21 cellular contexts compared by ENCODE assay signal in genomic region chr3:447671-448070, GRCh38.
"Had no signal": no experiment of that assay in that cellular context is flagged by ENCODE, and none has a peak within 500 bp of the region (broad histone marks: within the 10 kb centered on the region; RNA-seq: fewer than 3 reads in every experiment).

No MANE protein-coding gene starts in this region.

- DNase-seq: colonic mucosa; cortex of kidney; effector CD8-positive, alpha-beta T cell; effector memory CD8-positive, alpha-beta T cell; endodermal cell; erythroblast; esophagus squamous epithelium; foreskin fibroblast; foreskin melanocyte; gastrocnemius medialis; glutamatergic neuron; head of caudate nucleus; heart right ventricle; hippocampal formation; left cardiac atrium; left lung; left ventricle myocardium superior; lower lobe of right lung; mesenchymal stem cell; mucosa of descending colon; naive B cell had no signal
